ENCODE assay signal across 1 cellular context in genomic region chr14:81613341-81614045, GRCh38.
TF ChIP-seq lines count a peak whose summit lies in the region.

No MANE protein-coding gene starts in this region.

TF ChIP-seq in WTC11, 78 proteins besides CTCF, POLR2A, EP300 and RAD21 (continued from another document):
- no peak for TF ChIP-seq JAZF1 (CRISPR knock-in tag; IDR thresholded peaks at IDR 0.05)
- TF ChIP-seq FOXP1 (CRISPR knock-in tag; IDR thresholded peaks at IDR 0.05; ENCODE audit: borderline replicate concordance), result no peak
